In the genomic region with DNA sequence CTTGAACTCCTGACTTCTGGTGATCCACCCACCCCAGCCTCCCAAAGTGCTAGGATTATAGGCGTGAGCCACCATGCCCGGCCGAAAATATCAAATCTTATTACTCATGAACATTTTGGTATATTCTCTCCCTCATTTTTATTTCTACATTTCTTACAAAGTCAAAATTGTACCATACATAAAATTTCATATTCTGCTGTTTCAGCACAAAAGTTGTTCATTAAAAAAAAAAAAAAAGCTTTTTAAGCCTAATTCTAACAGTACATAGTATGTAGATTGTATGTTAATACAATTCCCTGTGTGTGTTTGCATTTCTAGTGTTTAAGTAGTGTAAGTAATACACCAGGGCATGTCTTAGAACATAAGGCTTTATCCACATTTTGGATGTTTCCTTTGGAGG, we compare ENCODE assay signal across 35 cellular contexts.
"Had no signal": no experiment of that assay in that cellular context is flagged by ENCODE, and none has a peak within 500 bp of the region (broad histone marks: within the 10 kb centered on the region; RNA-seq: fewer than 3 reads in every experiment).

No MANE protein-coding gene starts in this region.

- H3K9me3 ChIP-seq: MG63 had no signal

- H3K27me3 ChIP-seq: MG63 had no signal

- DNase-seq: MG63, MM.1S, MV-4-11, NCI-H1048, NCI-H1092, NCI-H1092 treated with DMSO at 0.1 percent for 48 hours, NCI-H1105, NCI-H1105 treated with DMSO at 0.1 percent for 48 hours, NCI-H1417, NCI-H1417 treated with DMSO at 0.1 percent for 48 hours, NCI-H1436, NCI-H1436 treated with DMSO at 0.1 percent for 48 hours, NCI-H146, NCI-H1694, NCI-H1694 treated with DMSO at 0.1 percent for 48 hours, NCI-H187, NCI-H187 treated with DMSO at 0.1 percent for 48 hours, NCI-H1930, NCI-H2029, NCI-H2029 treated with DMSO at 0.1 percent for 48 hours, NCI-H2081, NCI-H2081 treated with DMSO at 0.1 percent for 48 hours, NCI-H2107, NCI-H2171, NCI-H2171 treated with DMSO at 0.1 percent for 48 hours, NCI-H2227 treated with DMSO at 0.1 percent for 48 hours, NCI-H226, NCI-H345, NCI-H446, NCI-H446 treated with DMSO at 0.1 percent for 48 hours, NCI-H510A, NCI-H510A treated with DMSO at 0.1 percent for 48 hours, NCI-H524, NCI-H524 treated with DMSO at 0.1 percent for 48 hours, NCI-H526 had no signal

- H3K4me3 ChIP-seq: MG63 had no signal
